ENCODE assay signal across 1 cellular context in the genomic region with DNA sequence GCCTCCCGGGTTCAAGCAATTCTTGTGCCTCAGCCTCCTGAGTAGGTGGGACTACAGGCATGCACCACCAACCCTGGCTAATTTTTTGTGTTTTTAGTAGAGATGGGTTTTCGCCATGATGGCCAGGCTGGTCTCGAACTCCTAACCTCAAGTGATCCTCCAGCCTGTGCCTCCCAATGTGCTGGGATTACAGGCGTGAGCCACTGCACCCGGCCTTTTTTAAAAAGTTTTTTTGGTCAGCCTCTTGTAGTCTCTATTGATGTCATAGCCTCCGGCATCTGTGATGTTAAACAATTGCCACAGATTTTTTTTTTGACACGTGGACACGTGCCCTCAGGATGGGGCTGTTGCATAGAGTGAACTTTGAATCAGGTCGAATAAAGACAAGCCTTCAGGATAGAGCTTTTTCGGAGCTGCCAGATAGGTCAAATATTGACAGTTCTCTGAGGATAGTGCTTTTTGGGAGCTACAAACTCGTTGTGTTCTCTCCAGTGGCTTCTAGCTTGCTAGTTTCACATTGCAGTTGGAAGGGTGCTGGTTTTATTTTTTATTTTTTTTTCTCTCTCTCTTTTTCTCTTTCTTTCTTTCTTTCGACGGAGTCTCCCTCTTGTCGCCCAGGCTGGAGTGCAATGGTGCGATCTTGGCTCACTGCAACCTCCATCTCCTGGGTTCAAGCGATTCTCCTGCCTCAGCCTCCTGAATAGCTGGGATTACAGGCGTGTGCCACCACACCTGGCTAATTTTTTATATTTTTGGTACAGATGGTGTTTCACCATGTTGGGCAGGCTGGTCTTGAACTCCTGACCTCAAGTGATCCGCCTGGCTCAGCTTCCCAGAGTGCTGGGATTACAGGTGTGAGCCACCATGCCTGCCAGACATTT.
TF ChIP-seq lines count a peak whose summit lies in the region.

No MANE protein-coding gene starts in this region.

TF ChIP-seq in HepG2, 621 proteins besides CTCF, POLR2A, EP300 and RAD21 (continued from another document and continues in another):
- TF ChIP-seq KAT8 (CRISPR knock-in tag; IDR thresholded peaks at IDR 0.05) (peak; percentile 83), YEATS4 (CRISPR knock-in tag; IDR thresholded peaks at IDR 0.05; ENCODE audit: borderline replicate concordance) (peak; percentile 84; the same call in 1 of the 2 replicates), JUN (CRISPR knock-in tag; IDR thresholded peaks at IDR 0.05) (peak; percentile 80), ZNF543 (CRISPR knock-in tag; IDR thresholded peaks at IDR 0.05) (peak; percentile 39; the same call in 1 of the 2 replicates), ZFP1 (CRISPR knock-in tag; IDR thresholded peaks at IDR 0.05) (peak; percentile 80; the same call in 1 of the 2 replicates), ZNF362 (CRISPR knock-in tag; IDR thresholded peaks at IDR 0.05; ENCODE audit: borderline replicate concordance) (peak; percentile 100), ZNF501 (CRISPR knock-in tag; IDR thresholded peaks at IDR 0.05) (peak; percentile 53; the same call in 1 of the 2 replicates), SAP130 (CRISPR knock-in tag; IDR thresholded peaks at IDR 0.05; ENCODE audit: low read depth) (peak; percentile 100), KDM6A (CRISPR knock-in tag; IDR thresholded peaks at IDR 0.05; ENCODE audit: low read depth) (peak; percentile 79), ZNF737 (CRISPR knock-in tag; IDR thresholded peaks at IDR 0.05; ENCODE audit: borderline replicate concordance) (peak; percentile 16; the same call in 1 of the 2 replicates), ZBTB3 (CRISPR knock-in tag; IDR thresholded peaks at IDR 0.05; ENCODE audit: borderline replicate concordance, low read depth) (peak; percentile 80; the same call in 1 of the 2 replicates), ELF3 (CRISPR knock-in tag; IDR thresholded peaks at IDR 0.05) (peak; percentile 84), IKZF5 (CRISPR knock-in tag; IDR thresholded peaks at IDR 0.05) (peak; percentile 93; the same call in 1 of the 2 replicates), ZBTB42 (CRISPR knock-in tag; IDR thresholded peaks at IDR 0.05) (0 out of 2 replicates have a peak, but pooled peaks have one; percentile 39), DPF2 (CRISPR knock-in tag; IDR thresholded peaks at IDR 0.05; ENCODE audit: borderline replicate concordance, low read depth) (peak; percentile 78; the same call in 1 of the 2 replicates), ZNF264 (CRISPR knock-in tag; IDR thresholded peaks at IDR 0.05) (peak; percentile 89), ZNF772 (CRISPR knock-in tag; IDR thresholded peaks at IDR 0.05) (peak; percentile 34; the same call in 1 of the 2 replicates), ZNF563 (CRISPR knock-in tag; IDR thresholded peaks at IDR 0.05) (peak; percentile 62; the same call in 1 of the 2 replicates), YEATS2 (CRISPR knock-in tag; IDR thresholded peaks at IDR 0.05; ENCODE audit: borderline replicate concordance) (peak; percentile 74; the same call in 1 of the 2 replicates), ZNF431 (CRISPR knock-in tag; IDR thresholded peaks at IDR 0.05; ENCODE audit: borderline replicate concordance, low read depth) (0 out of 2 replicates have a peak, but pooled peaks have one; percentile 66), HNF1B (CRISPR knock-in tag; IDR thresholded peaks at IDR 0.05) (peak; percentile 75), SMAD1 (CRISPR knock-in tag; IDR thresholded peaks at IDR 0.05; ENCODE audit: borderline replicate concordance, low read depth) (0 out of 2 replicates have a peak, but pooled peaks have one; percentile 27), CEBPG (CRISPR knock-in tag; IDR thresholded peaks at IDR 0.05) (peak; percentile 90), HOXA3 (CRISPR knock-in tag; IDR thresholded peaks at IDR 0.05) (peak; percentile 98), GATA4 (IDR thresholded peaks at IDR 0.05; ENCODE audit: borderline replicate concordance, low read depth) (peak; percentile 66; the same call in 1 of the 2 replicates), FOXO1 (CRISPR knock-in tag; IDR thresholded peaks at IDR 0.05) (peak; percentile 58; the same call in 1 of the 2 replicates), MYC (CRISPR knock-in tag; IDR thresholded peaks at IDR 0.05; ENCODE audit: borderline replicate concordance) (peak; percentile 67; the same call in 1 of the 2 replicates), POGZ (CRISPR knock-in tag; IDR thresholded peaks at IDR 0.05) (peak; percentile 80), TEAD3 (CRISPR knock-in tag; optimal IDR thresholded peaks at IDR 0.05; ENCODE audit: borderline replicate concordance) (peak; percentile 80), NKX3-1 (CRISPR knock-in tag; IDR thresholded peaks at IDR 0.05) (peak; percentile 17; the same call in 1 of the 2 replicates), CCDC6 (CRISPR knock-in tag; IDR thresholded peaks at IDR 0.05) (peak; percentile 90), ZFP37 (CRISPR knock-in tag; IDR thresholded peaks at IDR 0.05; ENCODE audit: borderline replicate concordance) (0 out of 2 replicates have a peak, but pooled peaks have one; percentile 33)
- TF ChIP-seq, protein P1, sequence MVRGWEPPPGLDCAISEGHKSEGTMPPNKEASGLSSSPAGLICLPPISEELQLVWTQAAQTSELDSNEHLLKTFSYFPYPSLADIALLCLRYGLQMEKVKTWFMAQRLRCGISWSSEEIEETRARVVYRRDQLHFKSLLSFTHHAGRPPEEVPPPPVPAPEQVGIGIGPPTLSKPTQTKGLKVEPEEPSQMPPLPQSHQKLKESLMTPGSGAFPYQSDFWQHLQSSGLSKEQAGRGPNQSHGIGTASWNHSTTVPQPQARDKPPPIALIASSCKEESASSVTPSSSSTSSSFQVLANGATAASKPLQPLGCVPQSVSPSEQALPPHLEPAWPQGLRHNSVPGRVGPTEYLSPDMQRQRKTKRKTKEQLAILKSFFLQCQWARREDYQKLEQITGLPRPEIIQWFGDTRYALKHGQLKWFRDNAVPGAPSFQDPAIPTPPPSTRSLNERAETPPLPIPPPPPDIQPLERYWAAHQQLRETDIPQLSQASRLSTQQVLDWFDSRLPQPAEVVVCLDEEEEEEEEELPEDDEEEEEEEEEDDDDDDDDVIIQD (CRISPR knock-in tag; IDR thresholded peaks at IDR 0.05; ENCODE audit: low read depth): peak; percentile 85; the same call in 1 of the 2 replicates
- TF ChIP-seq, protein P2, sequence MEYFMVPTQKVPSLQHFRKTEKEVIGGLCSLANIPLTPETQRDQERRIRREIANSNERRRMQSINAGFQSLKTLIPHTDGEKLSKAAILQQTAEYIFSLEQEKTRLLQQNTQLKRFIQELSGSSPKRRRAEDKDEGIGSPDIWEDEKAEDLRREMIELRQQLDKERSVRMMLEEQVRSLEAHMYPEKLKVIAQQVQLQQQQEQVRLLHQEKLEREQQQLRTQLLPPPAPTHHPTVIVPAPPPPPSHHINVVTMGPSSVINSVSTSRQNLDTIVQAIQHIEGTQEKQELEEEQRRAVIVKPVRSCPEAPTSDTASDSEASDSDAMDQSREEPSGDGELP (IDR thresholded peaks at IDR 0.05; ENCODE audit: borderline replicate concordance, low read depth): peak; percentile 77; the same call in 1 of the 2 replicates
- TF ChIP-seq, protein P3, sequence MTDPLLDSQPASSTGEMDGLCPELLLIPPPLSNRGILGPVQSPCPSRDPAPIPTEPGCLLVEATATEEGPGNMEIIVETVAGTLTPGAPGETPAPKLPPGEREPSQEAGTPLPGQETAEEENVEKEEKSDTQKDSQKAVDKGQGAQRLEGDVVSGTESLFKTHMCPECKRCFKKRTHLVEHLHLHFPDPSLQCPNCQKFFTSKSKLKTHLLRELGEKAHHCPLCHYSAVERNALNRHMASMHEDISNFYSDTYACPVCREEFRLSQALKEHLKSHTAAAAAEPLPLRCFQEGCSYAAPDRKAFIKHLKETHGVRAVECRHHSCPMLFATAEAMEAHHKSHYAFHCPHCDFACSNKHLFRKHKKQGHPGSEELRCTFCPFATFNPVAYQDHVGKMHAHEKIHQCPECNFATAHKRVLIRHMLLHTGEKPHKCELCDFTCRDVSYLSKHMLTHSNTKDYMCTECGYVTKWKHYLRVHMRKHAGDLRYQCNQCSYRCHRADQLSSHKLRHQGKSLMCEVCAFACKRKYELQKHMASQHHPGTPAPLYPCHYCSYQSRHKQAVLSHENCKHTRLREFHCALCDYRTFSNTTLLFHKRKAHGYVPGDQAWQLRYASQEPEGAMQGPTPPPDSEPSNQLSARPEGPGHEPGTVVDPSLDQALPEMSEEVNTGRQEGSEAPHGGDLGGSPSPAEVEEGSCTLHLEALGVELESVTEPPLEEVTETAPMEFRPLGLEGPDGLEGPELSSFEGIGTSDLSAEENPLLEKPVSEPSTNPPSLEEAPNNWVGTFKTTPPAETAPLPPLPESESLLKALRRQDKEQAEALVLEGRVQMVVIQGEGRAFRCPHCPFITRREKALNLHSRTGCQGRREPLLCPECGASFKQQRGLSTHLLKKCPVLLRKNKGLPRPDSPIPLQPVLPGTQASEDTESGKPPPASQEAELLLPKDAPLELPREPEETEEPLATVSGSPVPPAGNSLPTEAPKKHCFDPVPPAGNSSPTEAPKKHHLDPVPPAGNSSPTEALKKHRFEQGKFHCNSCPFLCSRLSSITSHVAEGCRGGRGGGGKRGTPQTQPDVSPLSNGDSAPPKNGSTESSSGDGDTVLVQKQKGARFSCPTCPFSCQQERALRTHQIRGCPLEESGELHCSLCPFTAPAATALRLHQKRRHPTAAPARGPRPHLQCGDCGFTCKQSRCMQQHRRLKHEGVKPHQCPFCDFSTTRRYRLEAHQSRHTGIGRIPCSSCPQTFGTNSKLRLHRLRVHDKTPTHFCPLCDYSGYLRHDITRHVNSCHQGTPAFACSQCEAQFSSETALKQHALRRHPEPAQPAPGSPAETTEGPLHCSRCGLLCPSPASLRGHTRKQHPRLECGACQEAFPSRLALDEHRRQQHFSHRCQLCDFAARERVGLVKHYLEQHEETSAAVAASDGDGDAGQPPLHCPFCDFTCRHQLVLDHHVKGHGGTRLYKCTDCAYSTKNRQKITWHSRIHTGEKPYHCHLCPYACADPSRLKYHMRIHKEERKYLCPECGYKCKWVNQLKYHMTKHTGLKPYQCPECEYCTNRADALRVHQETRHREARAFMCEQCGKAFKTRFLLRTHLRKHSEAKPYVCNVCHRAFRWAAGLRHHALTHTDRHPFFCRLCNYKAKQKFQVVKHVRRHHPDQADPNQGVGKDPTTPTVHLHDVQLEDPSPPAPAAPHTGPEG (CRISPR knock-in tag; IDR thresholded peaks at IDR 0.05): peak; percentile 66; the same call in 1 of the 2 replicates
- TF ChIP-seq, protein P4, sequence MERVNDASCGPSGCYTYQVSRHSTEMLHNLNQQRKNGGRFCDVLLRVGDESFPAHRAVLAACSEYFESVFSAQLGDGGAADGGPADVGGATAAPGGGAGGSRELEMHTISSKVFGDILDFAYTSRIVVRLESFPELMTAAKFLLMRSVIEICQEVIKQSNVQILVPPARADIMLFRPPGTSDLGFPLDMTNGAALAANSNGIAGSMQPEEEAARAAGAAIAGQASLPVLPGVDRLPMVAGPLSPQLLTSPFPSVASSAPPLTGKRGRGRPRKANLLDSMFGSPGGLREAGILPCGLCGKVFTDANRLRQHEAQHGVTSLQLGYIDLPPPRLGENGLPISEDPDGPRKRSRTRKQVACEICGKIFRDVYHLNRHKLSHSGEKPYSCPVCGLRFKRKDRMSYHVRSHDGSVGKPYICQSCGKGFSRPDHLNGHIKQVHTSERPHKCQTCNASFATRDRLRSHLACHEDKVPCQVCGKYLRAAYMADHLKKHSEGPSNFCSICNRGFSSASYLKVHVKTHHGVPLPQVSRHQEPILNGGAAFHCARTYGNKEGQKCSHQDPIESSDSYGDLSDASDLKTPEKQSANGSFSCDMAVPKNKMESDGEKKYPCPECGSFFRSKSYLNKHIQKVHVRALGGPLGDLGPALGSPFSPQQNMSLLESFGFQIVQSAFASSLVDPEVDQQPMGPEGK (CRISPR knock-in tag; IDR thresholded peaks at IDR 0.05): peak; percentile 70
- TF ChIP-seq, protein P5, sequence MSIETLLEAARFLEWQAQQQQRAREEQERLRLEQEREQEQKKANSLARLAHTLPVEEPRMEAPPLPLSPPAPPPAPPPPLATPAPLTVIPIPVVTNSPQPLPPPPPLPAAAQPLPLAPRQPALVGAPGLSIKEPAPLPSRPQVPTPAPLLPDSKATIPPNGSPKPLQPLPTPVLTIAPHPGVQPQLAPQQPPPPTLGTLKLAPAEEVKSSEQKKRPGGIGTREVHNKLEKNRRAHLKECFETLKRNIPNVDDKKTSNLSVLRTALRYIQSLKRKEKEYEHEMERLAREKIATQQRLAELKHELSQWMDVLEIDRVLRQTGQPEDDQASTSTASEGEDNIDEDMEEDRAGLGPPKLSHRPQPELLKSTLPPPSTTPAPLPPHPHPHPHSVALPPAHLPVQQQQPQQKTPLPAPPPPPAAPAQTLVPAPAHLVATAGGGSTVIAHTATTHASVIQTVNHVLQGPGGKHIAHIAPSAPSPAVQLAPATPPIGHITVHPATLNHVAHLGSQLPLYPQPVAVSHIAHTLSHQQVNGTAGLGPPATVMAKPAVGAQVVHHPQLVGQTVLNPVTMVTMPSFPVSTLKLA (IDR thresholded peaks at IDR 0.05): peak; percentile 99
